In the genomic region with DNA sequence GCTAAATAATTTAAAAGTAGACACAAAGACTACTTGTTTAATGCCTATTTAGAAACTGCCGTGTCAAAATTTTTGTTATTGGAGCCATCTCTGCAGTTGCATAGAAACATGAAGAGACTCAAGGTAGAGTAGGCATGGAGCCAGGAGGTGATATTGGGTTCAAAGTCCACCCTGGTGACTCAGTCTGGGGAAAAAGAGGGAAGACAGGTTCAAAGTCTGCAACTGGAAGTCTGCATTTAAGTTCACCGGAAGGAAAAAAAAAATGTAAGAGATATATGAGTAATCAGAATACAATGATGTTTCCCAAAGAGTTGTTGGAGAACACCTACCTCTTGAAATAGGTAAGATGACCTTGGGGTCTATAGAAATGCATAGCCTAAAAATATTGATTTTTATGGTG, we compare ENCODE assay signal across 1 cellular context.
TF ChIP-seq lines count a peak whose summit lies in the region.

No MANE protein-coding gene starts in this region.

TF ChIP-seq in HCT116, 20 proteins besides CTCF, POLR2A, EP300 and RAD21 (continued from another document):
- TF ChIP-seq CBX3 (IDR thresholded peaks at IDR 0.05; ENCODE audit: low read depth) (no peak; the same call in 1 of the 2 replicates), EGR1 (IDR thresholded peaks at IDR 0.05; ENCODE audit: low read depth) (no peak), ATF3 (IDR thresholded peaks at IDR 0.05) (no peak; the same call in 1 of the 2 replicates), POLR2AphosphoS5 (IDR thresholded peaks at IDR 0.05; ENCODE audit: low read depth, low read length) (peak; percentile 53; the same call in 1 of the 2 replicates), TCF7L2 (IDR thresholded peaks at IDR 0.05; ENCODE audit: borderline replicate concordance, extremely low read depth, insufficient read depth, insufficient read length) (peak; percentile 94), SRF (IDR thresholded peaks at IDR 0.05; ENCODE audit: low read depth) (0 out of 2 replicates have a peak, but pooled peaks have one; percentile 51), ZFX (IDR thresholded peaks at IDR 0.05) (no peak), ZBTB33 (IDR thresholded peaks at IDR 0.05; ENCODE audit: extremely low read depth, insufficient replicate concordance, low read length) (no peak), EZH2 (IDR thresholded peaks at IDR 0.05) (no peak), EZH2phosphoT487 (IDR thresholded peaks at IDR 0.05; ENCODE audit: borderline replicate concordance) (no peak)
